ENCODE assay signal across 1 cellular context in genomic region chr19:35748106-35749020, GRCh38.
TF ChIP-seq lines count a peak whose summit lies in the region.

Gene LIN37, plus strand, starts transcription at chr19:35748576. Its CDS starts 149 bp downstream, at chr19:35748725.

TF ChIP-seq in HCT116, 20 proteins besides CTCF, POLR2A, EP300 and RAD21 (continued from another document):
- peak; percentile 94 for TF ChIP-seq ZBTB33 (IDR thresholded peaks at IDR 0.05; ENCODE audit: extremely low read depth, insufficient replicate concordance, low read length)
- TF ChIP-seq FOSL1 (IDR thresholded peaks at IDR 0.05; ENCODE audit: low read depth): no peak
- peak; percentile 99 for TF ChIP-seq SP1 (IDR thresholded peaks at IDR 0.05; ENCODE audit: low read depth)
- no peak for TF ChIP-seq CBX3 (IDR thresholded peaks at IDR 0.05; ENCODE audit: low read depth)
- no peak for TF ChIP-seq ATF3 (IDR thresholded peaks at IDR 0.05)
- no peak for TF ChIP-seq SIN3A (IDR thresholded peaks at IDR 0.05; ENCODE audit: low read depth)
- no peak; the same call in 1 of the 2 replicates for TF ChIP-seq CEBPB (IDR thresholded peaks at IDR 0.05; ENCODE audit: low read depth)
